8 cellular contexts compared by ENCODE assay signal in genomic region chr1:154937051-154937987, GRCh38. TPM values are rescaled to one million over a fixed set of nuclear protein-coding genes. Genes with fewer than 3 reads are reported as not detected.
DNase-seq lines count a peak whose midpoint lies in the region; ATAC-seq lines count a peak whose summit lies in the region.

No MANE protein-coding gene starts in this region.

- H3K27ac ChIP-seq in CD4-positive, alpha-beta memory T cell (ENCODE audit: low read depth, low read length), result peak overlapping the region; percentile 96

- no peaks in the 10 kb centered on the region for H3K36me3 ChIP-seq in CD4-positive, alpha-beta memory T cell (ENCODE audit: insufficient read depth, low read length)

- peaks cover 0 to 10% of the 10 kb centered on the region in 2 donors for H3K36me3 Mint-ChIP-seq in CD4-positive, alpha-beta memory T cell

- no peaks in the 10 kb centered on the region for H3K9me3 Mint-ChIP-seq in CD4-positive, alpha-beta memory T cell

- ATAC-seq in GM19397 (IDR thresholded peaks at IDR 0.05; ENCODE audit: unreplicated experiment), result peak; percentile 66
- ATAC-seq in HG03565 (IDR thresholded peaks at IDR 0.05; ENCODE audit: unreplicated experiment), result peak; percentile 42

- H3K27ac Mint-ChIP-seq in CD4-positive, alpha-beta memory T cell, result peak overlapping the region; percentile 97 to 100 (median 99)

- H3K27me3 Mint-ChIP-seq in CD4-positive, alpha-beta memory T cell, result no peaks in the 10 kb centered on the region

- peak; percentile 96 to 98 (median 97) for DNase-seq in CD4-positive, alpha-beta memory T cell
- DNase-seq in NCI-H748 treated with DMSO at 0.1 percent for 48 hours (lab: John Stamatoyannopoulos, UW) (peak; percentile 82), medulla oblongata (ENCODE audit: extremely low spot score) (peak; percentile 96)
- DNase-seq in activated CD4-positive, alpha-beta T cell treated with anti-CD3 and anti-CD28 coated beads, Interleukin-2, amount 50 U/mL, for 4 hours, result peak; percentile 85 to 86
- DNase-seq in effector CD4-positive, alpha-beta T cell, result peak; percentile 90
- peak; percentile 76 to 88 (median 78) for DNase-seq in stimulated activated CD4-positive, alpha-beta T cell treated with anti-CD3 and anti-CD28 coated beads, TNF-alpha, amount 100 ng/mL, for 48 hours (ENCODE audit: low read depth in 3 of 3)

- intact Hi-C loops in CD4-positive, alpha-beta memory T cell (cut with micrococcal nuclease), result loop anchor here (1.0 to 5.0 kb wide), 8 partner anchors 18 to 460 kb away; partner anchors contain the start of genes ADAR, CKS1B, PYGO2 and RUSC1

- CTCF ChIA-PET in CD4-positive, alpha-beta memory T cell (lab: Charles Lee; ENCODE audit: partially characterized antibody), result interaction anchor here (0.7 to 8.0 kb wide), 22 partner anchors 9 to 378 kb away, joined by 3 to 65 read pairs (median 4); partner anchors contain the start of genes ADAM15, FLAD1, PBXIP1 and PYGO2

- peaks cover 61% of the 10 kb centered on the region for H3K4me1 ChIP-seq in CD4-positive, alpha-beta memory T cell (ENCODE audit: insufficient read depth, low read length)

- H3K4me1 Mint-ChIP-seq in CD4-positive, alpha-beta memory T cell, result peaks cover 40 to 77% (median 64%) of the 10 kb centered on the region in 4 donors

- no peaks in the 10 kb centered on the region for H3K9me3 ChIP-seq in CD4-positive, alpha-beta memory T cell (ENCODE audit: control insufficient read depth in 1 of 2, low read length in 2 of 2)

- POLR2A ChIA-PET in CD4-positive, alpha-beta memory T cell (lab: Charles Lee; ENCODE audit: partially characterized antibody), result interaction anchor here (0.6 to 4.0 kb wide), 34 partner anchors 8 to 947 kb away, joined by 3 to 51 read pairs (median 6); partner anchors contain the start of genes ADAM15, ADAR, CKS1B and EFNA4

- no peaks in the 10 kb centered on the region for H3K27me3 ChIP-seq in CD4-positive, alpha-beta memory T cell (ENCODE audit: insufficient read depth, low read length)

- H3K4me3 ChIP-seq in CD4-positive, alpha-beta memory T cell (ENCODE audit: low read length in 2 of 2), result peak overlapping the region; percentile 51 to 93

- H3K4me3 Mint-ChIP-seq in CD4-positive, alpha-beta memory T cell, result peak overlapping the region; percentile 93 to 99 (median 97)

RNA-seq across cellular contexts. Expression of gene PMVK, which starts 0.8 kb away (rescaled TPM):
- total RNA-seq in CD4-positive, alpha-beta memory T cell, result 10 to 100 TPM; 17.6 to 21.2 TPM
- polyA plus RNA-seq in CD4-positive, alpha-beta memory T cell, result 10 to 100 TPM; 61.7 to 87.0 TPM

RNA-seq across cellular contexts. Expression of gene PBXIP1, which starts 18.6 kb away (rescaled TPM):
- total RNA-seq in CD4-positive, alpha-beta memory T cell, result 100 to 1,000 TPM; 435 to 438 TPM
- 100 to 1,000 TPM; 263 to 404 TPM for polyA plus RNA-seq in CD4-positive, alpha-beta memory T cell

RNA-seq across cellular contexts. Expression of gene PYGO2, which starts 24.3 kb away (rescaled TPM):
- 10 to 100 TPM; 78.4 to 80.2 TPM for total RNA-seq in CD4-positive, alpha-beta memory T cell
- polyA plus RNA-seq in CD4-positive, alpha-beta memory T cell, result 10 to 100 TPM; 22.5 to 54.2 TPM

RNA-seq across cellular contexts. Expression of gene SHC1, which starts 33.2 kb away (rescaled TPM):
- total RNA-seq in CD4-positive, alpha-beta memory T cell, result 10 to 100 TPM; 78.4 to 81.7 TPM
- polyA plus RNA-seq in CD4-positive, alpha-beta memory T cell, result 10 to 100 TPM; 36.4 to 44.5 TPM

RNA-seq across cellular contexts. Expression of gene CKS1B, which starts 37.2 kb away (rescaled TPM):
- 10 to 100 TPM; 12.2 to 13.0 TPM for total RNA-seq in CD4-positive, alpha-beta memory T cell
- 10 to 100 TPM; 50.2 to 67.9 TPM for polyA plus RNA-seq in CD4-positive, alpha-beta memory T cell

Comparison
In these comparisons a context has a peak if more than half of its experiments do, and no peak if none do; other contexts are left out.
1. Peak in every context shown above with its lines: DNase-seq, ATAC-seq, H3K4me3 ChIP-seq and H3K27ac ChIP-seq.